25 cellular contexts compared by ENCODE assay signal in genomic region chr1:3379934-3380333, GRCh38.
"Had no signal": no experiment of that assay in that cellular context is flagged by ENCODE, and none has a peak within 500 bp of the region (broad histone marks: within the 10 kb centered on the region; RNA-seq: fewer than 3 reads in every experiment).

No MANE protein-coding gene starts in this region.

- H3K4me3 ChIP-seq: heart right ventricle, hepatocyte, lower lobe of right lung, neural progenitor cell, ovary, right atrium auricular region, right lobe of liver, smooth muscle cell, tibial nerve, uterus had no signal

- H3K27me3 Mint-ChIP-seq: progenitor cell of endocrine pancreas had no signal

- H3K9me3 Mint-ChIP-seq: natural killer cell; nephron progenitor cell; neural progenitor cell; stimulated activated memory B cell treated with anti-CD40 and anti-IgM and Interleukin-4, amounts not matched to agents 10 μg/mL and 1 μg/mL and 100 μg/mL, for 72 hours; stimulated activated naive CD8-positive, alpha-beta T cell treated with anti-CD3 and anti-CD28 coated beads, Interleukin-15, amount 100 ng/mL, for 72 hours; type B pancreatic cell had no signal

- H3K4me2 ChIP-seq: hepatocyte, neural progenitor cell, smooth muscle cell had no signal

- H3K27ac ChIP-seq: heart right ventricle, hepatocyte, lower lobe of right lung, neural progenitor cell, ovary, right atrium auricular region, right lobe of liver, tibial nerve, uterus had no signal

- H3K9ac ChIP-seq: neural progenitor cell had no signal

- H3K9me3 ChIP-seq: heart right ventricle, lower lobe of right lung, ovary, right atrium auricular region, right lobe of liver, tibial nerve, uterus had no signal

- H3K36me3 Mint-ChIP-seq: natural killer cell; neural progenitor cell; stimulated activated memory B cell treated with anti-CD40 and anti-IgM and Interleukin-4, amounts not matched to agents 10 μg/mL and 1 μg/mL and 100 μg/mL, for 72 hours; type B pancreatic cell had no signal

- H3K36me3 ChIP-seq: heart right ventricle, lower lobe of right lung, neural progenitor cell, ovary, right atrium auricular region, right lobe of liver, tibial nerve, uterus had no signal

- H3K4me3 Mint-ChIP-seq: natural killer cell; nephron progenitor cell; neural progenitor cell; stimulated activated memory B cell treated with anti-CD40 and anti-IgM and Interleukin-4, amounts not matched to agents 10 μg/mL and 1 μg/mL and 100 μg/mL, for 72 hours; stimulated activated naive CD8-positive, alpha-beta T cell treated with anti-CD3 and anti-CD28 coated beads, Interleukin-15, amount 100 ng/mL, for 72 hours; type B pancreatic cell had no signal

- H3K4me1 Mint-ChIP-seq: stimulated activated memory B cell treated with anti-CD40 and anti-IgM and Interleukin-4, amounts not matched to agents 10 μg/mL and 1 μg/mL and 100 μg/mL, for 72 hours; stimulated activated naive CD8-positive, alpha-beta T cell treated with anti-CD3 and anti-CD28 coated beads, Interleukin-15, amount 100 ng/mL, for 72 hours had no signal

- ATAC-seq: heart right ventricle; natural killer cell; right lobe of liver; stimulated activated memory B cell treated with anti-CD40 and anti-IgM and Interleukin-4, amounts not matched to agents 10 μg/mL and 1 μg/mL and 100 μg/mL, for 72 hours; stimulated activated naive CD8-positive, alpha-beta T cell treated with anti-CD3 and anti-CD28 coated beads, Interleukin-15, amount 100 ng/mL, for 72 hours had no signal

- H3K27me3 ChIP-seq: hepatocyte, neural progenitor cell, ovary, right atrium auricular region, right lobe of liver, tibial nerve, uterus had no signal

- H3K4me1 ChIP-seq: heart right ventricle, lower lobe of right lung, neural progenitor cell, right atrium auricular region, right lobe of liver, uterus had no signal

- DNase-seq: heart right ventricle; islet precursor cell; lower lobe of right lung; mammary epithelial cell; mesenchymal stem cell; natural killer cell; ovary; right lobe of liver; stimulated activated CD4-positive, alpha-beta T cell treated with anti-CD3 and anti-CD28 coated beads, Interleukin-1b, Interleukin-23, amount 100 ng/mL, for 48 hours; stimulated activated CD4-positive, alpha-beta T cell treated with anti-CD3 and anti-CD28 coated beads, Interleukin-2, amount 100 ng/mL, for 48 hours; stimulated activated CD4-positive, alpha-beta T cell treated with anti-CD3 and anti-CD28 coated beads, Interleukin-4, amount 100 ng/mL, for 4 hours; stimulated activated CD8-positive, alpha-beta memory T cell treated with anti-CD3 and anti-CD28 coated beads, Interleukin-4, amount 100 ng/mL, for 48 hours; stimulated activated naive CD4-positive, alpha-beta T cell treated with Interleukin-2 at 50 U/mL for 16 hours; stimulated activated naive CD8-positive, alpha-beta T cell treated with anti-CD3 and anti-CD28 coated beads, Interleukin-15, amount 100 ng/mL, for 72 hours; substantia nigra; uterus had no signal
